ENCODE assay signal across 9 cellular contexts in the genomic region with DNA sequence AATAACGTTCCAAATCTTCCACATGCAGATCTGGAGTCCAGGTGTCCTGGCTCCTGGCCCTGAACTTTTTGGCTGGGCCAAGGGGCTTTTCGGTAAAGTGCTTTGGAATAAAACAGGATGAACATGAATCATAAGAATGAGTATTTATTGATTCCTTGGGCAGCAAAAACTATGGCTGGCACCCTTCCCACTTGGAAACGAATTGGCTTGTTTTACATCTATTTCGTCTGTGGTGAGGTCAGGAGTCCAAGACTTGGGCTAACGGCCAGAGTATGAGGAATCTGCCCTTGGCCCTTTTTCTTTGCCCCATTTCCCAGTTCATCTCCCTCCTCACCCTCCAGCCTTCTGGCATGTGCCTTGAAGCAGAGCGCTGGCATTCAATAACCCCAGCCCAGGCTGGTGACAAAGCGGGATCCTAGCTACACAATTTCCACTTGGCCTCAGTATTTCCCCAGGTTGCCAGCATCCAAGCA. TPM values are rescaled to one million over a fixed set of nuclear protein-coding genes. Genes with fewer than 3 reads are reported as not detected.
DNase-seq lines count a peak whose midpoint lies in the region; ATAC-seq and TF ChIP-seq lines count a peak whose summit lies in the region.
"Had no signal": no experiment of that assay in that cellular context is flagged by ENCODE, and none has a peak within 500 bp of the region (broad histone marks: within the 10 kb centered on the region; RNA-seq: fewer than 3 reads in every experiment).

No MANE protein-coding gene starts in this region.

- H3K36me3 ChIP-seq in adipocyte (ENCODE audit: control insufficient read depth, insufficient read depth, low read length, severe bottlenecking) (no peaks in the 10 kb centered on the region), gastroesophageal sphincter (no peaks in the 10 kb centered on the region), stomach smooth muscle (ENCODE audit: control insufficient read depth in 2 of 2, insufficient read depth in 2 of 2, low read length in 2 of 2) (no peaks in the 10 kb centered on the region), HAP-1 (replicated peaks) (no peaks in the 10 kb centered on the region; the same call in 1 of the 2 replicates)

- no peaks in the 10 kb centered on the region for H3K27me3 ChIP-seq in adipocyte (replicated peaks; ENCODE audit: control insufficient read depth, insufficient read depth, low read length)
- no peaks in the 10 kb centered on the region for H3K27me3 ChIP-seq in gastroesophageal sphincter
- H3K27me3 ChIP-seq in stomach smooth muscle (ENCODE audit: control insufficient read depth in 1 of 2, insufficient read depth in 2 of 2, low read length in 2 of 2): no peaks in the 10 kb centered on the region
- no peaks in the 10 kb centered on the region for H3K27me3 ChIP-seq in HAP-1 (ENCODE audit: low read depth)

- H3K27ac ChIP-seq in gastroesophageal sphincter (peak overlapping the region in 3 of 4 donors; percentile 93 to 100 (median 96)), stomach smooth muscle (ENCODE audit: low read length) (peak overlapping the region; percentile 92)

- H3K9me3 ChIP-seq in adipocyte (ENCODE audit: control insufficient read depth, low read length): no peaks in the 10 kb centered on the region
- no peaks in the 10 kb centered on the region for H3K9me3 ChIP-seq in gastroesophageal sphincter
- H3K9me3 ChIP-seq in stomach smooth muscle (ENCODE audit: control insufficient read depth in 2 of 2, low read length in 2 of 2): no peaks in the 10 kb centered on the region
- no peaks in the 10 kb centered on the region for H3K9me3 ChIP-seq in HAP-1

- DNase-seq in HCEC 1CT (peak; percentile 49), adipocyte (ENCODE audit: low read depth) (peak; percentile 29), HuH-7 (ENCODE audit: low spot score) (no peak), HAP-1 (ENCODE audit: low spot score in 2 of 2) (no peak), superior temporal gyrus (ENCODE audit: extremely low spot score) (no peak)

- 30 to 33% methylated on average over 6 to 7 of the region's 7 CpGs for WGBS in gastroesophageal sphincter (ENCODE audit: low coverage in 1 of 2), 2 donors

- no peak for TF ChIP-seq EP300 in gastroesophageal sphincter (IDR thresholded peaks at IDR 0.05)

- ATAC-seq in gastroesophageal sphincter: no peak
- ATAC-seq: GM12878, K562 had no signal

- in situ Hi-C loops in HAP-1 (cut with MboI; ENCODE audit: low sequenced_read_pairs): no loop called here

- H3K9ac ChIP-seq in adipocyte (ENCODE audit: low read length) (no peak overlapping the region), stomach smooth muscle (ENCODE audit: low read length in 2 of 2) (peak overlapping the region in 1 of 2 donors; percentile 43)

- no peak overlapping the region for H3K4me3 ChIP-seq in adipocyte (ENCODE audit: low read length)
- no peak overlapping the region for H3K4me3 ChIP-seq in gastroesophageal sphincter
- peak overlapping the region in 1 of 2 donors; percentile 3 for H3K4me3 ChIP-seq in stomach smooth muscle (ENCODE audit: low read length in 2 of 2)
- H3K4me3 ChIP-seq in HAP-1: no peak overlapping the region
- H3K4me3 ChIP-seq: GM12878, K562 had no signal

- TF ChIP-seq POLR2A in gastroesophageal sphincter (IDR thresholded peaks at IDR 0.05): no peak

- H3K4me1 ChIP-seq in adipocyte (ENCODE audit: control insufficient read depth, insufficient read depth, low read length): peaks cover 25% of the 10 kb centered on the region
- peaks cover 0 to 31% (median 17%) of the 10 kb centered on the region in 3 donors for H3K4me1 ChIP-seq in gastroesophageal sphincter
- H3K4me1 ChIP-seq in stomach smooth muscle (ENCODE audit: control insufficient read depth, insufficient read depth, low read length): peaks cover 25% of the 10 kb centered on the region
- H3K4me1 ChIP-seq in HAP-1: peaks cover 5% of the 10 kb centered on the region; the same call in 1 of the 2 replicates

- TF ChIP-seq CTCF in gastroesophageal sphincter (IDR thresholded peaks at IDR 0.05): no peak

RNA-seq across cellular contexts. Expression of gene UBTF, which starts 4.1 kb away (rescaled TPM):
- total RNA-seq in gastroesophageal sphincter: 10 to 100 TPM; 55.6 to 85.5 (median 60.4) TPM

RNA-seq across cellular contexts. Expression of gene ATXN7L3, which starts 23.9 kb away (rescaled TPM):
- total RNA-seq in gastroesophageal sphincter: 10 to 100 TPM; 33.2 to 63.0 (median 49.0) TPM

RNA-seq across cellular contexts. Expression of gene TMUB2, which starts 36.8 kb away (rescaled TPM):
- total RNA-seq in gastroesophageal sphincter: 10 to 100 TPM; 28.3 to 36.1 (median 29.8) TPM

RNA-seq across cellular contexts. Expression of gene SLC4A1, which starts 44.3 kb away (rescaled TPM):
- under 1 TPM in 3 of 4 donors, not detected in 1; 0.08 to 0.54 (median 0.45) TPM for total RNA-seq in gastroesophageal sphincter
- total RNA-seq: GM12878 had no signal

RNA-seq across cellular contexts. Expression of gene ASB16, which starts 53.1 kb away (rescaled TPM):
- 1 to 10 TPM; 1.8 to 6.9 (median 3.9) TPM for total RNA-seq in gastroesophageal sphincter
- total RNA-seq: K562 had no signal

Comparison
In these comparisons a context has a peak if more than half of its experiments do, and no peak if none do; other contexts are left out.
1. DNase-seq: peak in HCEC 1CT (single experiment) and adipocyte (single experiment); none in HuH-7 (single experiment), HAP-1 (0 of 2) and superior temporal gyrus (single experiment).